Comparison of ENCODE assay signal across 10 cellular contexts in the genomic region with DNA sequence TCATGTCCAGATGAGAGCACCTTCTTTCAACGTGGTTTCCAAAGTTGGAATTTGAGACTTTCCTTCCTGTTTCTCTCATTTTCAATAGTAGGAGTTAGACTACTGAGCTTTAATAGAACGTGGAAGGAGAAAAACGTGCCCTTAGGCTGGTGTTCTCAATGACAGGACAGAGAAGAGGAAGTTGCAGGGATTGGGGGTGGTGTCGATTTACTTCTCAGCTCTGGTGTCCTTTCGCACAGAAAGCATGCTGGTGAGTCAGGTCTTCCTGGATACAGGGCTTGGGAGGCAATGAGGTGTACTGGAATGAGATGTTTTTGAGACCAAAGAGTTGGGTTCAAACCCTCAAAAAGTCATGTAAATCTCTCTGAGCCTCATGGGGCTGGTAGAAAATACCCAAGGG.
DNase-seq lines count a peak whose midpoint lies in the region; ATAC-seq, FAIRE-seq and TF ChIP-seq lines count a peak whose summit lies in the region.
"Had no signal": no experiment of that assay in that cellular context is flagged by ENCODE, and none has a peak within 500 bp of the region (broad histone marks: within the 10 kb centered on the region; RNA-seq: fewer than 3 reads in every experiment).

No MANE protein-coding gene starts in this region.

- POLR2A ChIA-PET in HepG2 (lab: Yijun Ruan, JAX): no interaction called here
- POLR2A ChIA-PET in SK-N-SH (lab: Yijun Ruan, JAX): no interaction called here

- no peaks in the 10 kb centered on the region for H3K9me3 ChIP-seq in right lobe of liver
- no peaks in the 10 kb centered on the region for H3K9me3 ChIP-seq in HepG2 (ENCODE audit: low read length)
- H3K9me3 ChIP-seq in SK-N-SH: no peaks in the 10 kb centered on the region
- H3K9me3 ChIP-seq in MM.1S (replicated peaks; ENCODE audit: insufficient read depth, low read length): no peaks in the 10 kb centered on the region
- no peaks in the 10 kb centered on the region for H3K9me3 ChIP-seq in prostate gland
- H3K9me3 ChIP-seq: suprapubic skin had no signal

- H2AFZ ChIP-seq in HepG2 (ENCODE audit: low read length) (no peak overlapping the region), SK-N-SH (ENCODE audit: low read depth) (no peak overlapping the region), MM.1S (ENCODE audit: low read length) (no peak overlapping the region)

- intact Hi-C loops in right lobe of liver (cut with DNase I): no loop called here
- intact Hi-C loops in HepG2 (cut with micrococcal nuclease; ENCODE audit: unreplicated experiment): no loop called here
- intact Hi-C loops in prostate gland (cut with DNase I): no loop called here

- H3K4me2 ChIP-seq in HepG2 (ENCODE audit: low read depth, low read length) (no peak overlapping the region), SK-N-SH (peak overlapping the region; percentile 71), MM.1S (ENCODE audit: low read depth, low read length) (no peak overlapping the region)

- TF ChIP-seq CTCF in right lobe of liver (IDR thresholded peaks at IDR 0.05) (no peak), HepG2 (CRISPR knock-in tag; IDR thresholded peaks at IDR 0.05) (no peak), SK-N-SH (IDR thresholded peaks at IDR 0.05) (no peak), fibroblast of villous mesenchyme (IDR thresholded peaks at IDR 0.05; ENCODE audit: insufficient read depth, low read depth, low read length) (no peak), MM.1S (IDR thresholded peaks at IDR 0.05; ENCODE audit: low read length) (no peak), prostate gland (IDR thresholded peaks at IDR 0.05) (no peak), GM10266 (IDR thresholded peaks at IDR 0.05; ENCODE audit: control insufficient read depth, insufficient read depth, low read depth, missing control alignments) (no peak)

- H3K36me3 ChIP-seq in right lobe of liver (no peaks in the 10 kb centered on the region), HepG2 (replicated peaks in 1 of 2; ENCODE audit: control insufficient read depth in 1 of 2, insufficient read depth in 2 of 2, low read length in 2 of 2) (no peaks in the 10 kb centered on the region), SK-N-SH (replicated peaks in 1 of 2; ENCODE audit: control insufficient read depth in 1 of 2, insufficient read depth in 2 of 2, low read length in 1 of 2) (no peaks in the 10 kb centered on the region), MM.1S (replicated peaks; ENCODE audit: insufficient read depth, low read length) (no peaks in the 10 kb centered on the region), prostate gland (no peaks in the 10 kb centered on the region)
- H3K36me3 ChIP-seq: suprapubic skin had no signal

- TF ChIP-seq EP300 in HepG2 (IDR thresholded peaks at IDR 0.05; ENCODE audit: low read depth in 2 of 2, low read length in 2 of 2): no peak
- TF ChIP-seq EP300 in HepG2 (CRISPR knock-in tag; IDR thresholded peaks at IDR 0.05; ENCODE audit: borderline replicate concordance): no peak
- TF ChIP-seq EP300 in SK-N-SH (IDR thresholded peaks at IDR 0.05; ENCODE audit: borderline replicate concordance in 1 of 2, low read depth in 1 of 2, low read length in 1 of 2): no peak

- H4K20me1 ChIP-seq in HepG2 (ENCODE audit: insufficient read depth, low read length) (no peaks in the 10 kb centered on the region), SK-N-SH (ENCODE audit: insufficient read depth) (no peaks in the 10 kb centered on the region), MM.1S (ENCODE audit: insufficient read depth, low read length) (no peaks in the 10 kb centered on the region)

- H3K27me3 ChIP-seq in right lobe of liver (no peaks in the 10 kb centered on the region), HepG2 (ENCODE audit: control insufficient read depth in 1 of 2, insufficient read depth in 2 of 2, low read length in 2 of 2) (peaks cover 4 to 13% of the 10 kb centered on the region in 2 experiments; a peak in 4 of 5 replicates), SK-N-SH (ENCODE audit: insufficient read depth) (no peaks in the 10 kb centered on the region), MM.1S (replicated peaks; ENCODE audit: insufficient read depth, low read length) (no peaks in the 10 kb centered on the region), prostate gland (replicated peaks; ENCODE audit: insufficient read depth) (no peaks in the 10 kb centered on the region)
- H3K27me3 ChIP-seq: suprapubic skin had no signal

- no peak for FAIRE-seq in HepG2 (lab: Jason Lieb, UNC)

- DNase-seq in right lobe of liver: no peak
- DNase-seq in HepG2 (ENCODE audit: low spot score): no peak
- DNase-seq in SK-N-SH: no peak
- peak; percentile 47 for DNase-seq in fibroblast of villous mesenchyme (ENCODE audit: low read depth)
- no peak for DNase-seq in MM.1S
- DNase-seq in prostate gland (ENCODE audit: low spot score): no peak
- no peak for DNase-seq in GM10266 (ENCODE audit: extremely low spot score)
- DNase-seq: activated CD8-positive, alpha-beta memory T cell treated with anti-CD3 and anti-CD28 coated beads, Interleukin-2, amount 10 ng/mL, durations not matched to agents 7 days and 5 days had no signal

- ATAC-seq in right lobe of liver (peak in 3 of 4 donors; percentile 26 to 57 (median 28)), HepG2 (no peak), HG03439 (IDR thresholded peaks at IDR 0.05; ENCODE audit: unreplicated experiment) (no peak)
- ATAC-seq: activated CD8-positive, alpha-beta memory T cell treated with anti-CD3 and anti-CD28 coated beads, Interleukin-2, amount 10 ng/mL, durations not matched to agents 7 days and 5 days had no signal

- H3K4me3 ChIP-seq in right lobe of liver: no peak overlapping the region
- no peak overlapping the region for H3K4me3 ChIP-seq in HepG2 (replicated peaks in 1 of 3; ENCODE audit: insufficient read depth in 1 of 3, low read depth in 2 of 3, low read length in 3 of 3)
- 0 out of 4 replicates have a peak overlapping the region, but pooled peaks of 1 of the 2 experiments have one; percentile 8 for H3K4me3 ChIP-seq in SK-N-SH (ENCODE audit: low read depth in 2 of 2, low read length in 1 of 2)
- H3K4me3 ChIP-seq in fibroblast of villous mesenchyme (ENCODE audit: low read depth, low read length): no peak overlapping the region
- H3K4me3 ChIP-seq in MM.1S (ENCODE audit: low read length): no peak overlapping the region
- H3K4me3 ChIP-seq in prostate gland: no peak overlapping the region
- H3K4me3 ChIP-seq: suprapubic skin had no signal

- H3F3A ChIP-seq in SK-N-SH (replicated peaks; ENCODE audit: insufficient read depth) (peaks cover 4% of the 10 kb centered on the region), MM.1S (ENCODE audit: insufficient read depth, low read length) (no peaks in the 10 kb centered on the region)

- 76% methylated on average over 5 of the region's 5 CpGs for WGBS in right lobe of liver (ENCODE audit: insufficient coverage, low coverage, low lambda C conversion rate, missing lambda C conversion rate)
- 0% methylated on average over 5 of the region's 5 CpGs for WGBS in HepG2 (ENCODE audit: low lambda C conversion rate)
- WGBS in SK-N-SH (ENCODE audit: low lambda C conversion rate): 41% methylated on average over 5 of the region's 5 CpGs
- WGBS in prostate gland: 60% methylated on average over 5 of the region's 5 CpGs

- H3K4me1 ChIP-seq in right lobe of liver (no peaks in the 10 kb centered on the region), HepG2 (ENCODE audit: insufficient read depth, low read length) (no peaks in the 10 kb centered on the region), SK-N-SH (ENCODE audit: control insufficient read depth in 1 of 2, insufficient read depth in 2 of 2, low read depth in 1 of 2, low read length in 1 of 2) (peaks cover 0 to 19% of the 10 kb centered on the region in 2 experiments; a peak in 3 of 4 replicates), MM.1S (ENCODE audit: low read length) (no peaks in the 10 kb centered on the region), prostate gland (replicated peaks) (no peaks in the 10 kb centered on the region)

- no peaks in the 10 kb centered on the region for H3K9me2 ChIP-seq in SK-N-SH
- no peaks in the 10 kb centered on the region for H3K9me2 ChIP-seq in MM.1S (replicated peaks; ENCODE audit: insufficient read depth, low read length)

- TF ChIP-seq RAD21 in HepG2 (CRISPR knock-in tag; IDR thresholded peaks at IDR 0.05) (no peak), SK-N-SH (IDR thresholded peaks at IDR 0.05; ENCODE audit: low read length) (no peak)

- CTCF ChIA-PET in HepG2 (lab: Yijun Ruan, JAX; ENCODE audit: low intra/inter-chr PET ratio, low total read pairs): no interaction called here
- CTCF ChIA-PET in SK-N-SH (lab: Yijun Ruan, JAX): no interaction called here

- no peak overlapping the region for H3K9ac ChIP-seq in HepG2 (ENCODE audit: insufficient read depth, low read depth, low read length)
- H3K9ac ChIP-seq in SK-N-SH: no peak overlapping the region
- no peak overlapping the region for H3K9ac ChIP-seq in MM.1S (ENCODE audit: low read length)

- BruUV-seq in HepG2 (replicated peaks; lab: Mats Ljungman, UMichigan): no TSS peak

- no peak for TF ChIP-seq POLR2A in right lobe of liver (IDR thresholded peaks at IDR 0.05)
- TF ChIP-seq POLR2A in HepG2 (IDR thresholded peaks at IDR 0.05; ENCODE audit: insufficient read depth in 1 of 2, low read depth in 2 of 2, low read length in 2 of 2): no peak
- TF ChIP-seq POLR2A in prostate gland (IDR thresholded peaks at IDR 0.05): no peak

- H3K27ac ChIP-seq in right lobe of liver (no peak overlapping the region), HepG2 (ENCODE audit: extremely low read length, insufficient read depth, low read length) (no peak overlapping the region), SK-N-SH (ENCODE audit: low read depth in 2 of 2, low read length in 1 of 2) (peak overlapping the region in 1 of 2 experiments; percentile 54; a peak in 2 of 4 replicates), MM.1S (ENCODE audit: low read length) (no peak overlapping the region), prostate gland (no peak overlapping the region)
- H3K27ac ChIP-seq: suprapubic skin had no signal

- H3K79me2 ChIP-seq in HepG2 (ENCODE audit: insufficient read depth, low read length): no peaks in the 10 kb centered on the region
- H3K79me2 ChIP-seq in SK-N-SH (ENCODE audit: insufficient read depth): no peaks in the 10 kb centered on the region
- H3K79me2 ChIP-seq in MM.1S (ENCODE audit: low read length): no peaks in the 10 kb centered on the region

- in situ Hi-C loops in HepG2 (cut with HindIII; ENCODE audit: extremely low pct_ligation_motif_present, low pct_unique_long_range_greater_than_20kb): no loop called here

TF ChIP-seq in HepG2, 621 proteins besides CTCF, POLR2A, EP300 and RAD21 (continues in another document):
- no peak for TF ChIP-seq KLF16 (CRISPR knock-in tag; IDR thresholded peaks at IDR 0.05)

TF ChIP-seq in SK-N-SH, 30 proteins besides CTCF, POLR2A, EP300 and RAD21 (continues in another document):
- TF ChIP-seq, protein P1, sequence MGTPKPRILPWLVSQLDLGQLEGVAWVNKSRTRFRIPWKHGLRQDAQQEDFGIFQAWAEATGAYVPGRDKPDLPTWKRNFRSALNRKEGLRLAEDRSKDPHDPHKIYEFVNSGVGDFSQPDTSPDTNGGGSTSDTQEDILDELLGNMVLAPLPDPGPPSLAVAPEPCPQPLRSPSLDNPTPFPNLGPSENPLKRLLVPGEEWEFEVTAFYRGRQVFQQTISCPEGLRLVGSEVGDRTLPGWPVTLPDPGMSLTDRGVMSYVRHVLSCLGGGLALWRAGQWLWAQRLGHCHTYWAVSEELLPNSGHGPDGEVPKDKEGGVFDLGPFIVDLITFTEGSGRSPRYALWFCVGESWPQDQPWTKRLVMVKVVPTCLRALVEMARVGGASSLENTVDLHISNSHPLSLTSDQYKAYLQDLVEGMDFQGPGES (IDR thresholded peaks at IDR 0.05; ENCODE audit: low read depth, low read length): no peak

Comparison
In these comparisons a context has a peak if more than half of its experiments do, and no peak if none do; other contexts are left out.
1. ATAC-seq: peak in right lobe of liver (3 of 4); none in HepG2 (single experiment) and HG03439 (single experiment).